In genomic region chr3:149314807-149315578, GRCh38 we compare ENCODE assay signal across 16 cellular contexts. TPM values are rescaled to one million over a fixed set of nuclear protein-coding genes. Genes with fewer than 3 reads are reported as not detected.
DNase-seq lines count a peak whose midpoint lies in the region; ATAC-seq and TF ChIP-seq lines count a peak whose summit lies in the region.
"Had no signal": no experiment of that assay in that cellular context is flagged by ENCODE, and none has a peak within 500 bp of the region (broad histone marks: within the 10 kb centered on the region; RNA-seq: fewer than 3 reads in every experiment).

No MANE protein-coding gene starts in this region.

- peaks cover 21% of the 10 kb centered on the region for H3K27me3 Mint-ChIP-seq in activated naive CD4-positive, alpha-beta T cell treated with anti-CD3 and anti-CD28 coated beads for 36 hours (ENCODE audit: low read depth)

- no peak overlapping the region for H3K4me3 ChIP-seq in AG04449 (ENCODE audit: low read depth, low read length)
- peak overlapping the region; percentile 42 for H3K4me3 ChIP-seq in coronary artery
- no peak overlapping the region for H3K4me3 ChIP-seq in right lobe of liver
- H3K4me3 ChIP-seq: GM12878, tibial nerve had no signal

- DNase-seq in AG04449 (ENCODE audit: low read depth, low spot score) (peak; percentile 57), HT-29 (ENCODE audit: low spot score) (peak; percentile 47), coronary artery (ENCODE audit: low spot score) (no peak), right lobe of liver (no peak), NCI-H146 (lab: John Stamatoyannopoulos, UW) (no peak), GDM1 (lab: John Stamatoyannopoulos, UW) (no peak)
- DNase-seq in activated naive CD4-positive, alpha-beta T cell treated with anti-CD3 and anti-CD28 coated beads for 36 hours: no peak
- DNase-seq: amygdala; KBM-7; naive thymus-derived CD4-positive, alpha-beta T cell; stimulated activated CD4-positive, alpha-beta T cell treated with anti-CD3 and anti-CD28 coated beads, Interleukin-4, amount 100 ng/mL, for 1 hour; T-cell had no signal

- no peak overlapping the region for H3K27ac Mint-ChIP-seq in activated naive CD4-positive, alpha-beta T cell treated with anti-CD3 and anti-CD28 coated beads for 36 hours
- H3K27ac Mint-ChIP-seq: naive thymus-derived CD4-positive, alpha-beta T cell; T-cell had no signal

- no peak for TF ChIP-seq POLR2A in right lobe of liver (IDR thresholded peaks at IDR 0.05)

- no peaks in the 10 kb centered on the region for H3K36me3 ChIP-seq in right lobe of liver
- H3K36me3 ChIP-seq: tibial nerve had no signal

- no peaks in the 10 kb centered on the region for H3K9me3 Mint-ChIP-seq in activated naive CD4-positive, alpha-beta T cell treated with anti-CD3 and anti-CD28 coated beads for 36 hours

- H3K27me3 ChIP-seq in right lobe of liver: no peaks in the 10 kb centered on the region
- H3K27me3 ChIP-seq: tibial nerve had no signal

- CTCF ChIA-PET in AG04449 (lab: Yijun Ruan, JAX): interaction anchor here (0.6 to 1.2 kb wide), 3 partner anchors 17 to 38 kb away, joined by 3 read pairs; no protein-coding TSS in a partner anchor
- CTCF ChIA-PET in activated naive CD4-positive, alpha-beta T cell treated with anti-CD3 and anti-CD28 coated beads for 36 hours (lab: Charles Lee): interaction anchor here (0.6 to 1.7 kb wide), 2 partner anchors 10 to 593 kb away, joined by 4 to 5 read pairs; no protein-coding TSS in a partner anchor

- no peaks in the 10 kb centered on the region for H3K4me1 Mint-ChIP-seq in activated naive CD4-positive, alpha-beta T cell treated with anti-CD3 and anti-CD28 coated beads for 36 hours (ENCODE audit: low read depth)
- H3K4me1 Mint-ChIP-seq: naive thymus-derived CD4-positive, alpha-beta T cell; T-cell had no signal

- H3K9me3 ChIP-seq in right lobe of liver: no peaks in the 10 kb centered on the region
- H3K9me3 ChIP-seq: tibial nerve had no signal

- no peaks in the 10 kb centered on the region for H3K36me3 Mint-ChIP-seq in activated naive CD4-positive, alpha-beta T cell treated with anti-CD3 and anti-CD28 coated beads for 36 hours (ENCODE audit: low read depth)
- H3K36me3 Mint-ChIP-seq: naive thymus-derived CD4-positive, alpha-beta T cell; T-cell had no signal

- no peak overlapping the region for H3K4me3 Mint-ChIP-seq in activated naive CD4-positive, alpha-beta T cell treated with anti-CD3 and anti-CD28 coated beads for 36 hours
- H3K4me3 Mint-ChIP-seq: naive thymus-derived CD4-positive, alpha-beta T cell; T-cell had no signal

- TF ChIP-seq CTCF in AG04449 (IDR thresholded peaks at IDR 0.05; ENCODE audit: insufficient read depth, low read length, missing control alignments): no peak
- no peak for TF ChIP-seq CTCF in coronary artery (IDR thresholded peaks at IDR 0.05)
- TF ChIP-seq CTCF in right lobe of liver (IDR thresholded peaks at IDR 0.05): no peak

- WGBS in right lobe of liver (ENCODE audit: insufficient coverage, low coverage, low lambda C conversion rate, missing lambda C conversion rate): 48% methylated on average over 7 of the region's 7 CpGs

- POLR2A ChIA-PET in AG04449 (lab: Yijun Ruan, JAX): no interaction called here

- intact Hi-C loops in right lobe of liver (cut with DNase I): no loop called here
- intact Hi-C loops in activated naive CD4-positive, alpha-beta T cell treated with anti-CD3 and anti-CD28 coated beads for 36 hours (cut with micrococcal nuclease): no loop called here

- peaks cover 0 to 11% (median 5%) of the 10 kb centered on the region in 4 donors for H3K4me1 ChIP-seq in right lobe of liver

- peak overlapping the region in 1 of 2 donors; percentile 53 for H3K27ac ChIP-seq in coronary artery
- H3K27ac ChIP-seq in right lobe of liver: no peak overlapping the region
- H3K27ac ChIP-seq: C4-2B had no signal

- ATAC-seq in right lobe of liver (peak; percentile 63 to 75 (median 71)), GM21717 (IDR thresholded peaks at IDR 0.05; ENCODE audit: unreplicated experiment) (no peak)
- ATAC-seq: GM12878; naive thymus-derived CD4-positive, alpha-beta T cell; T-cell had no signal

RNA-seq across cellular contexts. Expression of gene TM4SF18, which starts 18.4 kb away (rescaled TPM):
- total RNA-seq in HT-29 (2014; rRNA removed; shearing (Covaris generic)): 0.29 TPM in 1 of 2 replicates, not detected in the other
- total RNA-seq in right lobe of liver: 1 to 10 TPM; 1.8 to 4.6 (median 3.1) TPM
- total RNA-seq in activated naive CD4-positive, alpha-beta T cell treated with anti-CD3 and anti-CD28 coated beads for 36 hours: not detected
- total RNA-seq: GM12878; naive thymus-derived CD4-positive, alpha-beta T cell; T-cell had no signal

Comparison
In these comparisons a context has a peak if more than half of its experiments do, and no peak if none do; other contexts are left out.
1. DNase-seq: peak in AG04449 (single experiment) and HT-29 (single experiment); none in coronary artery (single experiment), right lobe of liver (0 of 3), NCI-H146 (single experiment), activated naive CD4-positive, alpha-beta T cell treated with anti-CD3 and anti-CD28 coated beads for 36 hours (single experiment) and GDM1 (single experiment).